In genomic region chr2:8370258-8370802, GRCh38 we compare ENCODE assay signal across 23 cellular contexts.
A peak's percentile ranks its signal among the peaks of the same experiment; 100 is the strongest.
DNase-seq lines count a peak whose midpoint lies in the region; ATAC-seq, FAIRE-seq and TF ChIP-seq lines count a peak whose summit lies in the region.
"Had no signal": no experiment of that assay in that cellular context is flagged by ENCODE, and none has a peak within 500 bp of the region (broad histone marks: within the 10 kb centered on the region; RNA-seq: fewer than 3 reads in every experiment).

No MANE protein-coding gene starts in this region.

- BruUV-seq in GM12878 (replicated peaks; lab: Mats Ljungman, UMichigan): no TSS peak

- WGBS in GM12878 (ENCODE audit: insufficient coverage, insufficient replicate concordance, low lambda C conversion rate, missing lambda C conversion rate): 0% methylated on average over 2 of the region's 2 CpGs

- ATAC-seq in DND-41 (ENCODE audit: insufficient read depth, low read depth) (peak; percentile 52), GM12878 (peak; percentile 46)
- ATAC-seq: A549, Right ventricle myocardium inferior, SK-N-SH treated with all-trans-retinoic acid at 6 μM for 48 hours, T-helper 17 cell had no signal

- H2AFZ ChIP-seq in DND-41 (ENCODE audit: low read depth, low read length) (no peak overlapping the region), GM12878 (ENCODE audit: control insufficient read depth, low read depth, low read length) (no peak overlapping the region)
- H2AFZ ChIP-seq: PC-9 had no signal

- RAD21 ChIA-PET in GM12878 (lab: Charles Lee; ENCODE audit: unreplicated experiment): interaction anchor here (1.8 kb wide), 1 partner anchor 149 kb away, joined by 4 read pairs; no protein-coding TSS in a partner anchor

- H3K4me1 ChIP-seq in DND-41 (ENCODE audit: insufficient read depth, low read length): no peaks in the 10 kb centered on the region
- H3K4me1 ChIP-seq in GM12878 (ENCODE audit: control insufficient read depth, insufficient read depth, low read length): peaks cover 9% of the 10 kb centered on the region
- H3K4me1 ChIP-seq: A549, SJCRH30 had no signal

- H3K9me3 ChIP-seq in DND-41 (ENCODE audit: insufficient read depth, low read length, severe bottlenecking) (no peaks in the 10 kb centered on the region), GM12878 (replicated peaks; ENCODE audit: control insufficient read depth, insufficient read depth, low read length) (peaks cover 5% of the 10 kb centered on the region; the same call in 2 of the 3 replicates)
- H3K9me3 ChIP-seq: SJCRH30 had no signal

- H3K27ac ChIP-seq in DND-41 (ENCODE audit: low read length) (no peak overlapping the region), GM12878 (ENCODE audit: control insufficient read depth, insufficient read depth) (no peak overlapping the region)
- H3K27ac ChIP-seq: A549, PC-9, SJCRH30 had no signal

- intact Hi-C loops in GM12878 (cut with micrococcal nuclease; ENCODE audit: unreplicated experiment): no loop called here

- H3K9ac ChIP-seq in DND-41 (ENCODE audit: low read depth, low read length) (no peak overlapping the region), GM12878 (ENCODE audit: control insufficient read depth, insufficient read depth, low read length) (no peak overlapping the region)

- no peaks in the 10 kb centered on the region for H3K79me2 ChIP-seq in DND-41 (ENCODE audit: insufficient read depth, low read length)
- no peaks in the 10 kb centered on the region for H3K79me2 ChIP-seq in GM12878 (ENCODE audit: control insufficient read depth, insufficient read depth, low read length)

- in situ Hi-C loops in GM12878 (cut with MboI): no loop called here

- peak; percentile 11 for DNase-seq in NOMO-1 treated with DMSO at 0.1 percent for 48 hours (lab: John Stamatoyannopoulos, UW; ENCODE audit: unreplicated experiment)
- no peak for DNase-seq in NOMO-1 treated with dmso at 0.1 percent for 144 hours (lab: John Stamatoyannopoulos, UW; ENCODE audit: unreplicated experiment)
- DNase-seq in DND-41: peak; percentile 13
- no peak for DNase-seq in GM12878 (ENCODE audit: low read depth, low spot score)
- DNase-seq in NCI-H187 (lab: John Stamatoyannopoulos, UW): no peak
- DNase-seq in DMS153 treated with DMSO at 0.1 percent for 48 hours (lab: John Stamatoyannopoulos, UW; ENCODE audit: unreplicated experiment): no peak
- no peak for DNase-seq in D341Med (ENCODE audit: low spot score)
- DNase-seq: AML-193; CD8-positive, alpha-beta memory T cell; KBM-7; NCI-H1930; NCI-H2107; NCI-H446 treated with DMSO at 0.1 percent for 48 hours; NCI-H69; PC-9; SJCRH30; T-helper 17 cell had no signal

- TF ChIP-seq CTCF in DND-41 (IDR thresholded peaks at IDR 0.05; ENCODE audit: borderline replicate concordance, extremely low read depth, low read length, poor library complexity, severe bottlenecking) (no peak), GM12878 (IDR thresholded peaks at IDR 0.05 in 2 of 3, conservative IDR thresholded peaks at IDR 0.05 in 1 of 3; ENCODE audit: control insufficient read depth in 2 of 3, extremely low read depth in 1 of 3, insufficient read depth in 1 of 3, low read depth in 3 of 3, low read length in 3 of 3) (no peak)

- no peak for FAIRE-seq in GM12878 (lab: Jason Lieb, UNC)
- FAIRE-seq: A549, GM18507, H54, HTR-8/SVneo had no signal

- H3K4me3 ChIP-seq in DND-41 (ENCODE audit: low read depth in 1 of 2, low read length in 2 of 2): no peak overlapping the region
- no peak overlapping the region for H3K4me3 ChIP-seq in GM12878
- H3K4me3 ChIP-seq: A549, PC-9, SJCRH30 had no signal

- CTCF ChIA-PET in GM12878 (lab: Yijun Ruan, JAX): interaction anchor here (0.7 to 0.8 kb wide), 2 partner anchors 8 to 35 kb away, joined by 3 read pairs; no protein-coding TSS in a partner anchor

- no peak for TF ChIP-seq POLR2A in GM12878 (IDR thresholded peaks at IDR 0.05; ENCODE audit: low read depth, low read length)

- H3K4me2 ChIP-seq in DND-41 (ENCODE audit: insufficient read depth, low read length): no peak overlapping the region
- no peak overlapping the region for H3K4me2 ChIP-seq in GM12878 (ENCODE audit: control insufficient read depth, insufficient read depth)
- H3K4me2 ChIP-seq: A549, PC-9 had no signal

- POLR2A ChIA-PET in GM12878 (lab: Charles Lee): interaction anchor here (0.7 kb wide), 1 partner anchor 43 kb away, joined by 3 read pairs; no protein-coding TSS in a partner anchor

- H3K36me3 ChIP-seq in DND-41 (ENCODE audit: insufficient read depth, low read length): no peaks in the 10 kb centered on the region
- H3K36me3 ChIP-seq in GM12878 (ENCODE audit: control insufficient read depth in 2 of 2, insufficient read depth in 2 of 2, low read length in 1 of 2): no peaks in the 10 kb centered on the region
- H3K36me3 ChIP-seq: SJCRH30 had no signal

- no peak for TF ChIP-seq EP300 in GM12878 (IDR thresholded peaks at IDR 0.05; ENCODE audit: borderline replicate concordance in 1 of 2, control insufficient read depth in 1 of 2, low read depth in 2 of 2, low read length in 2 of 2)

- no peaks in the 10 kb centered on the region for H4K20me1 ChIP-seq in DND-41 (ENCODE audit: insufficient read depth, low read length)
- no peaks in the 10 kb centered on the region for H4K20me1 ChIP-seq in GM12878 (ENCODE audit: control insufficient read depth, insufficient read depth)

- SMC1A ChIA-PET in GM12878 (lab: Charles Lee; ENCODE audit: uncharacterized antibody, unreplicated experiment): interaction anchor here (0.7 to 1.7 kb wide), 3 partner anchors 57 to 93 kb away, joined by 3 to 5 read pairs (median 3); no protein-coding TSS in a partner anchor

- TF ChIP-seq RAD21 in GM12878 (IDR thresholded peaks at IDR 0.05; ENCODE audit: insufficient read depth, low read depth, low read length): no peak

- H3K27me3 ChIP-seq in DND-41 (ENCODE audit: insufficient read depth, low read length, poor library complexity): no peaks in the 10 kb centered on the region
- no peaks in the 10 kb centered on the region for H3K27me3 ChIP-seq in GM12878 (replicated peaks in 1 of 2; ENCODE audit: control insufficient read depth in 2 of 2, insufficient read depth in 2 of 2, low read length in 1 of 2)
- H3K27me3 ChIP-seq: SJCRH30 had no signal

TF ChIP-seq in GM12878, 131 proteins besides CTCF, POLR2A, EP300 and RAD21 (continues in another document):
- TF ChIP-seq, protein P1, sequence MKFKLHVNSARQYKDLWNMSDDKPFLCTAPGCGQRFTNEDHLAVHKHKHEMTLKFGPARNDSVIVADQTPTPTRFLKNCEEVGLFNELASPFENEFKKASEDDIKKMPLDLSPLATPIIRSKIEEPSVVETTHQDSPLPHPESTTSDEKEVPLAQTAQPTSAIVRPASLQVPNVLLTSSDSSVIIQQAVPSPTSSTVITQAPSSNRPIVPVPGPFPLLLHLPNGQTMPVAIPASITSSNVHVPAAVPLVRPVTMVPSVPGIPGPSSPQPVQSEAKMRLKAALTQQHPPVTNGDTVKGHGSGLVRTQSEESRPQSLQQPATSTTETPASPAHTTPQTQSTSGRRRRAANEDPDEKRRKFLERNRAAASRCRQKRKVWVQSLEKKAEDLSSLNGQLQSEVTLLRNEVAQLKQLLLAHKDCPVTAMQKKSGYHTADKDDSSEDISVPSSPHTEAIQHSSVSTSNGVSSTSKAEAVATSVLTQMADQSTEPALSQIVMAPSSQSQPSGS (IDR thresholded peaks at IDR 0.05; ENCODE audit: low read length): no peak
- TF ChIP-seq USF1 (IDR thresholded peaks at IDR 0.05; ENCODE audit: borderline replicate concordance, extremely low read length, insufficient read depth, low read depth, low read length): no peak
- no peak for TF ChIP-seq CBX5 (IDR thresholded peaks at IDR 0.05; ENCODE audit: low read depth)
- no peak for TF ChIP-seq KDM1A (IDR thresholded peaks at IDR 0.05; ENCODE audit: borderline replicate concordance)
- TF ChIP-seq ZBTB11 (CRISPR knock-in tag; IDR thresholded peaks at IDR 0.05): no peak
- TF ChIP-seq ESRRA (IDR thresholded peaks at IDR 0.05; ENCODE audit: low read length): no peak
- TF ChIP-seq CREM (IDR thresholded peaks at IDR 0.05; ENCODE audit: low read depth): no peak
- TF ChIP-seq, protein P2, sequence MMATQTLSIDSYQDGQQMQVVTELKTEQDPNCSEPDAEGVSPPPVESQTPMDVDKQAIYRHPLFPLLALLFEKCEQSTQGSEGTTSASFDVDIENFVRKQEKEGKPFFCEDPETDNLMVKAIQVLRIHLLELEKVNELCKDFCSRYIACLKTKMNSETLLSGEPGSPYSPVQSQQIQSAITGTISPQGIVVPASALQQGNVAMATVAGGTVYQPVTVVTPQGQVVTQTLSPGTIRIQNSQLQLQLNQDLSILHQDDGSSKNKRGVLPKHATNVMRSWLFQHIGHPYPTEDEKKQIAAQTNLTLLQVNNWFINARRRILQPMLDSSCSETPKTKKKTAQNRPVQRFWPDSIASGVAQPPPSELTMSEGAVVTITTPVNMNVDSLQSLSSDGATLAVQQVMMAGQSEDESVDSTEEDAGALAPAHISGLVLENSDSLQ (IDR thresholded peaks at IDR 0.05): no peak
- TF ChIP-seq CBFB (IDR thresholded peaks at IDR 0.05; ENCODE audit: low read depth): no peak

Comparison
In these comparisons a context has a peak if more than half of its experiments do, and no peak if none do; other contexts are left out.
1. DNase-seq: peak in NOMO-1 treated with DMSO at 0.1 percent for 48 hours (single experiment) and DND-41 (single experiment); none in NOMO-1 treated with dmso at 0.1 percent for 144 hours (single experiment), GM12878 (single experiment), NCI-H187 (0 of 2), DMS153 treated with DMSO at 0.1 percent for 48 hours (single experiment) and D341Med (single experiment).